16 cellular contexts compared by ENCODE assay signal in genomic region chr7:29539471-29539870, GRCh38. TPM values are rescaled to one million over a fixed set of nuclear protein-coding genes. Genes with fewer than 3 reads are reported as not detected.
DNase-seq lines count a peak whose midpoint lies in the region; ATAC-seq and TF ChIP-seq lines count a peak whose summit lies in the region.
"Had no signal": no experiment of that assay in that cellular context is flagged by ENCODE, and none has a peak within 500 bp of the region (broad histone marks: within the 10 kb centered on the region; RNA-seq: fewer than 3 reads in every experiment).

No MANE protein-coding gene starts in this region.

- H4K20me1 ChIP-seq in PC-3 (ENCODE audit: low read length) = no peaks in the 10 kb centered on the region
- H4K20me1 ChIP-seq: BLaER1 treated with 17β-estradiol and CSF1 and Interleukin-3, amounts not matched to agents 10 nM and 100 nM had no signal

- peak; percentile 82 for DNase-seq in PC-3
- no peak for DNase-seq in RWPE2 (ENCODE audit: low spot score)
- DNase-seq in epithelial cell of esophagus (ENCODE audit: low read depth) = peak; percentile 63
- DNase-seq in neuronal stem cell (ENCODE audit: low spot score) = no peak
- no peak for DNase-seq in NCI-H2081 treated with DMSO at 0.1 percent for 48 hours (lab: John Stamatoyannopoulos, UW)
- no peak for DNase-seq in NCI-H345 (lab: John Stamatoyannopoulos, UW)
- DNase-seq: Calu3; CD8-positive, alpha-beta T cell; DMS79 treated with DMSO at 0.1 percent for 48 hours; GF-D8; IMR-90 had no signal

- H4K8ac ChIP-seq in neuronal stem cell (ENCODE audit: low read depth, low read length) = no peak overlapping the region

- H4K91ac ChIP-seq in neuronal stem cell (ENCODE audit: low read depth, low read length, poor library complexity) = no peak overlapping the region

- H3K79me2 ChIP-seq in PC-3 (ENCODE audit: low read length) = no peaks in the 10 kb centered on the region

- no peak overlapping the region for H3K4ac ChIP-seq in neuronal stem cell (ENCODE audit: low read length)

- H3K27me3 ChIP-seq in PC-3 (ENCODE audit: low read length) (no peaks in the 10 kb centered on the region), RWPE2 (ENCODE audit: insufficient read depth, poor library complexity, severe bottlenecking) (no peaks in the 10 kb centered on the region), neuronal stem cell (ENCODE audit: control insufficient read depth in 3 of 3, insufficient read depth in 3 of 3, low read depth in 1 of 3, low read length in 3 of 3) (no peaks in the 10 kb centered on the region)
- H3K27me3 ChIP-seq: BLaER1 treated with 17β-estradiol and CSF1 and Interleukin-3, amounts not matched to agents 10 nM and 100 nM had no signal

- H3K4me1 ChIP-seq in PC-3 (ENCODE audit: insufficient read depth, low read length) (peaks cover 8% of the 10 kb centered on the region; the same call in 1 of the 2 replicates), RWPE2 (ENCODE audit: insufficient read depth, poor library complexity, severe bottlenecking) (no peaks in the 10 kb centered on the region), neuronal stem cell (ENCODE audit: control insufficient read depth in 2 of 2, insufficient read depth in 1 of 2, low read depth in 1 of 2, low read length in 2 of 2) (peaks cover 0 to 1% of the 10 kb centered on the region in 2 donors)
- H3K4me1 ChIP-seq: HAP-1 had no signal

- H3K9me2 ChIP-seq in PC-3 (replicated peaks; ENCODE audit: low read length) = no peaks in the 10 kb centered on the region

- H3K36me3 ChIP-seq in PC-3 (ENCODE audit: low read depth, low read length) (no peaks in the 10 kb centered on the region), RWPE2 (ENCODE audit: low read depth) (no peaks in the 10 kb centered on the region), neuronal stem cell (replicated peaks in 1 of 2; ENCODE audit: control insufficient read depth in 2 of 2, insufficient read depth in 2 of 2, low read length in 2 of 2) (no peaks in the 10 kb centered on the region)
- H3K36me3 ChIP-seq: BLaER1 treated with 17β-estradiol and CSF1 and Interleukin-3, amounts not matched to agents 10 nM and 100 nM; HAP-1 had no signal

- H2BK12ac ChIP-seq in neuronal stem cell (ENCODE audit: low read length) = no peak overlapping the region

- no peak overlapping the region for H3K23ac ChIP-seq in neuronal stem cell (ENCODE audit: low read depth, low read length, poor library complexity)

- H3K27ac ChIP-seq in PC-3 (ENCODE audit: low read length) (no peak overlapping the region), RWPE2 (ENCODE audit: poor library complexity, severe bottlenecking) (no peak overlapping the region), neuronal stem cell (replicated peaks; ENCODE audit: low read length) (no peak overlapping the region)
- H3K27ac ChIP-seq: BLaER1 treated with 17β-estradiol and CSF1 and Interleukin-3, amounts not matched to agents 10 nM and 100 nM had no signal

- no peaks in the 10 kb centered on the region for H3F3A ChIP-seq in PC-3 (ENCODE audit: low read length, unreplicated experiment)

- H3K18ac ChIP-seq in neuronal stem cell (ENCODE audit: low read length) = no peak overlapping the region

- H3K4me3 ChIP-seq in PC-3 (ENCODE audit: low read length) (no peak overlapping the region), RWPE2 (ENCODE audit: severe bottlenecking) (no peak overlapping the region), epithelial cell of esophagus (ENCODE audit: low read length) (no peak overlapping the region), neuronal stem cell (ENCODE audit: low read length in 2 of 2) (no peak overlapping the region)
- H3K4me3 ChIP-seq: BLaER1 treated with 17β-estradiol and CSF1 and Interleukin-3, amounts not matched to agents 10 nM and 100 nM; HAP-1 had no signal

- no peak overlapping the region for H2AFZ ChIP-seq in PC-3 (ENCODE audit: low read length)
- H2AFZ ChIP-seq in neuronal stem cell (ENCODE audit: low read length) = no peak overlapping the region

- no peak overlapping the region for H2BK5ac ChIP-seq in neuronal stem cell (ENCODE audit: low read length)

- no CpG with 5 or more reads among the region's 2 CpGs for WGBS in neuronal stem cell (ENCODE audit: extremely low coverage in 2 of 2, insufficient read length in 2 of 2, insufficient replicate concordance in 1 of 2), 2 donors

- H3K4me2 ChIP-seq in PC-3 (ENCODE audit: low read length) = no peak overlapping the region
- no peak overlapping the region for H3K4me2 ChIP-seq in neuronal stem cell (ENCODE audit: insufficient read depth, low read length, poor library complexity, severe bottlenecking)
- H3K4me2 ChIP-seq: BLaER1 treated with 17β-estradiol and CSF1 and Interleukin-3, amounts not matched to agents 10 nM and 100 nM had no signal

- H3K9ac ChIP-seq in PC-3 (ENCODE audit: low read length) (no peak overlapping the region), neuronal stem cell (ENCODE audit: low read depth, low read length, poor library complexity) (no peak overlapping the region)
- H3K9ac ChIP-seq: BLaER1 treated with 17β-estradiol and CSF1 and Interleukin-3, amounts not matched to agents 10 nM and 100 nM had no signal

- no peaks in the 10 kb centered on the region for H3K79me1 ChIP-seq in neuronal stem cell (ENCODE audit: low read depth, low read length)

- intact Hi-C loops in PC-3 (cut with micrococcal nuclease) = no loop called here

- no peak for TF ChIP-seq CTCF in PC-3 (conservative IDR thresholded peaks at IDR 0.05; ENCODE audit: low read depth, low read length)
- TF ChIP-seq CTCF in RWPE2 (IDR thresholded peaks at IDR 0.05; ENCODE audit: poor library complexity, severe bottlenecking) = no peak
- no peak for TF ChIP-seq CTCF in epithelial cell of esophagus (IDR thresholded peaks at IDR 0.05; ENCODE audit: insufficient read depth, low read depth, low read length, missing control alignments)

- peak overlapping the region; percentile 43 for H2AK5ac ChIP-seq in neuronal stem cell (ENCODE audit: low read depth, low read length)

- no TSS peak for BruUV-seq in PC-3 (replicated peaks; lab: Mats Ljungman, UMichigan)

- H2BK120ac ChIP-seq in neuronal stem cell (ENCODE audit: low read depth, low read length) = no peak overlapping the region

- H3K9me3 ChIP-seq in PC-3 (ENCODE audit: low read length) = no peaks in the 10 kb centered on the region
- H3K9me3 ChIP-seq in RWPE2 (ENCODE audit: severe bottlenecking) = peaks cover 2% of the 10 kb centered on the region
- H3K9me3 ChIP-seq in neuronal stem cell (replicated peaks in 1 of 2; ENCODE audit: control insufficient read depth in 2 of 2, insufficient read depth in 1 of 2, low read depth in 1 of 2, low read length in 2 of 2) = no peaks in the 10 kb centered on the region
- H3K9me3 ChIP-seq: HAP-1 had no signal

- H3K14ac ChIP-seq in neuronal stem cell (ENCODE audit: low read length) = no peak overlapping the region

- POLR2A ChIA-PET in PC-3 (lab: Charles Lee; ENCODE audit: unreplicated experiment) = no interaction called here

- CTCF ChIA-PET in PC-3 (lab: Charles Lee) = no interaction called here

- ATAC-seq in PC-3 = peak; percentile 50
- ATAC-seq in RWPE2 (ENCODE audit: low read depth) = 0 out of 3 replicates have a peak, but pooled peaks have one; percentile 23
- ATAC-seq in HG02970 (IDR thresholded peaks at IDR 0.05; ENCODE audit: low FRiP score, unreplicated experiment) = no peak
- ATAC-seq: CD8-positive, alpha-beta T cell had no signal

- no peak overlapping the region for H2BK15ac ChIP-seq in neuronal stem cell (ENCODE audit: low read length)

RNA-seq across cellular contexts. Expression of gene PRR15, which starts 24.2 kb away (rescaled TPM):
- 23.4 and 26.6 TPM in 2 replicates for total RNA-seq in PC-3 (2014; rRNA removed)
- 0.53 TPM for polyA plus RNA-seq in neuronal stem cell (2013, experiment 1 of 2)
- 0.64 TPM for polyA plus RNA-seq in neuronal stem cell (2013, experiment 2 of 2)
- total RNA-seq: A172; B cell; CD8-positive, alpha-beta T cell; IMR-90 had no signal
- polyA plus RNA-seq: IMR-90 had no signal

Comparison
In these comparisons a context has a peak if more than half of its experiments do, and no peak if none do; other contexts are left out.
1. DNase-seq: peak in PC-3 (single experiment) and epithelial cell of esophagus (single experiment); none in RWPE2 (single experiment), neuronal stem cell (single experiment), NCI-H2081 treated with DMSO at 0.1 percent for 48 hours (single experiment) and NCI-H345 (single experiment).